In genomic region chr6:94089915-94090314, GRCh38 we compare ENCODE assay signal across 22 cellular contexts.
"Had no signal": no experiment of that assay in that cellular context is flagged by ENCODE, and none has a peak within 500 bp of the region (broad histone marks: within the 10 kb centered on the region; RNA-seq: fewer than 3 reads in every experiment).

No MANE protein-coding gene starts in this region.

- H3K4me3 ChIP-seq: body of pancreas had no signal

- H3K4me1 ChIP-seq: body of pancreas had no signal

- H3K27me3 ChIP-seq: body of pancreas had no signal

- H3K9me3 ChIP-seq: body of pancreas had no signal

- H3K27ac ChIP-seq: body of pancreas, epithelial cell of prostate had no signal

- DNase-seq: activated CD4-positive, alpha-beta memory T cell treated with anti-CD3 and anti-CD28 coated beads, Interleukin-2, amount 10 ng/mL, durations not matched to agents 7 days and 5 days; activated CD4-positive, alpha-beta T cell treated with anti-CD3 and anti-CD28 coated beads for 1 hour; activated CD4-positive, alpha-beta T cell treated with anti-CD3 and anti-CD28 coated beads for 4 hours; activated CD4-positive, alpha-beta T cell treated with anti-CD3 and anti-CD28 coated beads, Interleukin-2, amount 10 ng/mL, durations not matched to agents 7 days and 5 days; activated CD4-positive, alpha-beta T cell treated with anti-CD3 and anti-CD28 coated beads, Interleukin-2, amount 50 U/mL, for 4 hours; activated effector memory CD4-positive, alpha-beta T cell treated with Interleukin-2 at 50 U/mL for 16 hours; activated gamma-delta T cell treated with Interleukin-2 at 50 U/mL for 16 hours; activated naive CD4-positive, alpha-beta T cell treated with anti-CD3 and anti-CD28 coated beads, Interleukin-2, amount 50 U/mL, for 16 hours; activated naive CD4-positive, alpha-beta T cell treated with Interleukin-2 at 50 U/mL for 16 hours; activated T-cell treated with anti-CD3 and anti-CD28 coated beads, Interleukin-2, amount 50 U/mL, for 4 hours; amniotic stem cell; anterior cingulate cortex; body of pancreas; caudate nucleus; cortex of kidney; dermis blood vessel endothelial cell; effector CD4-positive, alpha-beta T cell; effector memory CD8-positive, alpha-beta T cell; foreskin fibroblast; head of caudate nucleus; T-helper 2 cell had no signal
